Comparison of ENCODE assay signal across 6 cellular contexts in genomic region chr16:63169100-63169499, GRCh38.
"Had no signal": no experiment of that assay in that cellular context is flagged by ENCODE, and none has a peak within 500 bp of the region (broad histone marks: within the 10 kb centered on the region; RNA-seq: fewer than 3 reads in every experiment).

No MANE protein-coding gene starts in this region.

- FAIRE-seq: HepG2, HTR-8/SVneo, K562 had no signal

- ATAC-seq: HepG2, K562 had no signal

- H3K27ac ChIP-seq: HL-60 had no signal

- DNase-seq: IMR-90, KBM-7 had no signal

- H3K4me3 ChIP-seq: K562 had no signal
